In genomic region chr13:98813993-98814392, GRCh38 we compare ENCODE assay signal across 14 cellular contexts.
"Had no signal": no experiment of that assay in that cellular context is flagged by ENCODE, and none has a peak within 500 bp of the region (broad histone marks: within the 10 kb centered on the region; RNA-seq: fewer than 3 reads in every experiment).

No MANE protein-coding gene starts in this region.

- ATAC-seq: gastroesophageal sphincter; heart right ventricle; naive thymus-derived CD8-positive, alpha-beta T cell had no signal

- H3K27me3 ChIP-seq: brain microvascular endothelial cell, gastroesophageal sphincter, heart right ventricle, right atrium auricular region had no signal

- H3K36me3 Mint-ChIP-seq: type B pancreatic cell had no signal

- H3K9me3 ChIP-seq: gastroesophageal sphincter, heart right ventricle, right atrium auricular region had no signal

- DNase-seq: activated B cell treated with CpG ODN at 0.5 μM for 24 hours; activated CD4-positive, alpha-beta T cell treated with anti-CD3 and anti-CD28 coated beads, Interleukin-2, amount 10 ng/mL, durations not matched to agents 24 days and 14 days; activated CD8-positive, alpha-beta memory T cell treated with anti-CD3 and anti-CD28 coated beads, Interleukin-2, amount 50 U/mL, for 48 hours; activated naive CD8-positive, alpha-beta T cell treated with anti-CD3 and anti-CD28 coated beads for 36 hours; brain microvascular endothelial cell; effector memory CD4-positive, alpha-beta T cell; heart right ventricle; naive thymus-derived CD8-positive, alpha-beta T cell had no signal

- H3K4me3 ChIP-seq: gastroesophageal sphincter, heart right ventricle, right atrium auricular region, skin epidermis had no signal

- H3K27ac Mint-ChIP-seq: activated B cell treated with CpG ODN at 0.5 μM for 24 hours; activated CD4-positive, alpha-beta T cell treated with anti-CD3 and anti-CD28 coated beads, Interleukin-2, amount 10 ng/mL, durations not matched to agents 24 days and 14 days; activated naive CD8-positive, alpha-beta T cell treated with anti-CD3 and anti-CD28 coated beads for 36 hours; naive thymus-derived CD8-positive, alpha-beta T cell; stimulated activated naive CD8-positive, alpha-beta T cell treated with anti-CD3 and anti-CD28 coated beads, Interleukin-15, Interleukin-2, amounts not matched to agents 100 ng/mL and 50 ng/mL, for 24 hours; T-helper 2 cell treated with Interferon-gamma antibody and Interleukin-4, amounts not matched to agents 5 μg/mL and 100 μg/mL, for 36 hours; type B pancreatic cell had no signal

- H3K27ac ChIP-seq: brain microvascular endothelial cell, gastroesophageal sphincter, heart right ventricle, right atrium auricular region, skin epidermis had no signal

- H3K9me3 Mint-ChIP-seq: activated B cell treated with CpG ODN at 0.5 μM for 24 hours; activated naive CD8-positive, alpha-beta T cell treated with anti-CD3 and anti-CD28 coated beads for 36 hours; naive thymus-derived CD8-positive, alpha-beta T cell; stimulated activated naive CD8-positive, alpha-beta T cell treated with anti-CD3 and anti-CD28 coated beads, Interleukin-15, Interleukin-2, amounts not matched to agents 100 ng/mL and 50 ng/mL, for 24 hours; T-helper 2 cell treated with Interferon-gamma antibody and Interleukin-4, amounts not matched to agents 5 μg/mL and 100 μg/mL, for 36 hours; type B pancreatic cell had no signal

- H3K4me1 Mint-ChIP-seq: activated B cell treated with CpG ODN at 0.5 μM for 24 hours; activated naive CD8-positive, alpha-beta T cell treated with anti-CD3 and anti-CD28 coated beads for 36 hours had no signal

- H3K4me3 Mint-ChIP-seq: activated B cell treated with CpG ODN at 0.5 μM for 24 hours; activated CD4-positive, alpha-beta T cell treated with anti-CD3 and anti-CD28 coated beads, Interleukin-2, amount 10 ng/mL, durations not matched to agents 24 days and 14 days; activated naive CD8-positive, alpha-beta T cell treated with anti-CD3 and anti-CD28 coated beads for 36 hours; naive thymus-derived CD8-positive, alpha-beta T cell; stimulated activated naive CD8-positive, alpha-beta T cell treated with anti-CD3 and anti-CD28 coated beads, Interleukin-15, Interleukin-2, amounts not matched to agents 100 ng/mL and 50 ng/mL, for 24 hours; T-helper 2 cell treated with Interferon-gamma antibody and Interleukin-4, amounts not matched to agents 5 μg/mL and 100 μg/mL, for 36 hours; type B pancreatic cell had no signal
